In the genomic region with DNA sequence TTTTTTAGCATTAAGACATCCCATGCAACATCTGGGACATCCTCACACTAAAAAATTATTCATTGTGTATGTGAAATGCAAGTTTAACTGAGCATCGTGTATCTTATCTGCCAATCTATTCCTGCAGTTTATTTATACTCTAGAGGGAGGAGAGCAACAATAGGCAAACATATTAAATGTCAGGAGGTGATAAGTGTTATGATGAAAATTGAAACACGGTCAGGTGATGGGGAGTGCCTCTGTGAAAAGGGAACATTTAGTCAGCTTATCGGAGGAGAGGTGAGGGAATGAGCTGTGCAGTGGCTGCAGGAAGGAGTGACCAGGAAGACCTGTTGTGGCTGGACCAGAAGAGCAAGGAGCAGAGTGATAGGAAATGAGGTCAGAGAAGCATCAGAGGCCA, we compare ENCODE assay signal across 8 cellular contexts. TPM values are rescaled to one million over a fixed set of nuclear protein-coding genes. Genes with fewer than 3 reads are reported as not detected.
A peak's percentile ranks its signal among the peaks of the same experiment; 100 is the strongest.
DNase-seq lines count a peak whose midpoint lies in the region; ATAC-seq and TF ChIP-seq lines count a peak whose summit lies in the region.

No MANE protein-coding gene starts in this region.

- peaks cover 37% of the 10 kb centered on the region for H3K36me3 Mint-ChIP-seq in activated T-helper 17 cell treated with anti-CD3 and anti-CD28 coated beads, Interleukin-2, amount 50 U/mL, for 72 hours (ENCODE audit: low read depth)

- no peak for TF ChIP-seq EP300 in tibial nerve (IDR thresholded peaks at IDR 0.05)

- no peaks in the 10 kb centered on the region for H3K27me3 ChIP-seq in tibial nerve

- peaks cover 3% of the 10 kb centered on the region for H3K9me3 Mint-ChIP-seq in activated T-helper 17 cell treated with anti-CD3 and anti-CD28 coated beads, Interleukin-2, amount 50 U/mL, for 72 hours

- WGBS in tibial nerve, 2 donors: 12 to 18% methylated on average over 3 of the region's 3 CpGs

- peaks cover 0 to 12% (median 0%) of the 10 kb centered on the region in 3 donors for H3K36me3 ChIP-seq in tibial nerve

- TF ChIP-seq CTCF in AG04449 (IDR thresholded peaks at IDR 0.05; ENCODE audit: insufficient read depth, low read length, missing control alignments) (no peak), tibial nerve (IDR thresholded peaks at IDR 0.05) (no peak)

- H3K4me1 ChIP-seq in tibial nerve: peaks cover 4 to 35% (median 21%) of the 10 kb centered on the region in 4 donors

- peak overlapping the region; percentile 85 for H3K4me3 Mint-ChIP-seq in activated T-helper 17 cell treated with anti-CD3 and anti-CD28 coated beads, Interleukin-2, amount 50 U/mL, for 72 hours

- CTCF ChIA-PET in AG04449 (lab: Yijun Ruan, JAX): interaction anchor here (0.8 kb wide), 1 partner anchor 242 kb away, joined by 3 read pairs; no protein-coding TSS in a partner anchor

- H3K4me3 ChIP-seq in AG04449 (ENCODE audit: low read depth, low read length): peak overlapping the region; percentile 91
- H3K4me3 ChIP-seq in tibial nerve: peak overlapping the region in 3 of 4 donors; percentile 84 to 97 (median 96)

- no peaks in the 10 kb centered on the region for H3K9me3 ChIP-seq in tibial nerve

- H3K27ac ChIP-seq in tibial nerve: peak overlapping the region; percentile 77 to 94 (median 92)

- H3K27ac Mint-ChIP-seq in activated T-helper 17 cell treated with anti-CD3 and anti-CD28 coated beads, Interleukin-2, amount 50 U/mL, for 72 hours: peak overlapping the region; percentile 48

- no peaks in the 10 kb centered on the region for H3K27me3 Mint-ChIP-seq in activated T-helper 17 cell treated with anti-CD3 and anti-CD28 coated beads, Interleukin-2, amount 50 U/mL, for 72 hours

- H3K4me1 Mint-ChIP-seq in activated T-helper 17 cell treated with anti-CD3 and anti-CD28 coated beads, Interleukin-2, amount 50 U/mL, for 72 hours: peaks cover 35% of the 10 kb centered on the region

- POLR2A ChIA-PET in AG04449 (lab: Yijun Ruan, JAX): no interaction called here

- TF ChIP-seq POLR2A in tibial nerve (IDR thresholded peaks at IDR 0.05): no peak

- no peak for DNase-seq in AG04449 (ENCODE audit: low read depth, low spot score)
- DNase-seq in HK-2 (ENCODE audit: unreplicated experiment): peak; percentile 3
- DNase-seq in left kidney (ENCODE audit: low read depth, low spot score): peak; percentile 4
- DNase-seq in tibial nerve (ENCODE audit: low spot score in 2 of 2): no peak
- DNase-seq in DMS 273 treated with DMSO at 0.1 percent for 48 hours (lab: John Stamatoyannopoulos, UW): no peak
- no peak for DNase-seq in glomerular visceral epithelial cell (ENCODE audit: extremely low spot score)
- no peak for DNase-seq in inferior parietal cortex (ENCODE audit: extremely low spot score)

- ATAC-seq in activated T-helper 17 cell treated with anti-CD3 and anti-CD28 coated beads, Interleukin-2, amount 50 U/mL, for 72 hours (replicated peaks): peak; percentile 37

RNA-seq across cellular contexts. Expression of gene EFCAB14, which starts 0.8 kb away (rescaled TPM):
- 10 to 100 TPM; 45.6 to 53.8 TPM for total RNA-seq in activated T-helper 17 cell treated with anti-CD3 and anti-CD28 coated beads, Interleukin-2, amount 50 U/mL, for 72 hours
- 100 to 1,000 TPM in 2 of 4 donors, 10 to 100 TPM in 2; 81.0 to 106 (median 97.0) TPM for total RNA-seq in tibial nerve

RNA-seq across cellular contexts. Expression of gene TEX38, which starts 48.0 kb away (rescaled TPM):
- under 1 TPM in 1 of 2 donors, not detected in 1; 0.26 TPM for total RNA-seq in activated T-helper 17 cell treated with anti-CD3 and anti-CD28 coated beads, Interleukin-2, amount 50 U/mL, for 72 hours
- total RNA-seq in tibial nerve: not detected

RNA-seq across cellular contexts. Expression of gene ATPAF1, which starts 51.5 kb away (rescaled TPM):
- total RNA-seq in activated T-helper 17 cell treated with anti-CD3 and anti-CD28 coated beads, Interleukin-2, amount 50 U/mL, for 72 hours: 10 to 100 TPM; 33.4 to 42.6 TPM
- 10 to 100 TPM; 26.3 to 38.5 (median 30.2) TPM for total RNA-seq in tibial nerve

Comparison
In these comparisons a context has a peak if more than half of its experiments do, and no peak if none do; other contexts are left out.
1. DNase-seq: peak in HK-2 (single experiment) and left kidney (single experiment); none in AG04449 (single experiment), tibial nerve (0 of 2), DMS 273 treated with DMSO at 0.1 percent for 48 hours (single experiment), glomerular visceral epithelial cell (single experiment) and inferior parietal cortex (single experiment).